32 cellular contexts compared by ENCODE assay signal in the genomic region with DNA sequence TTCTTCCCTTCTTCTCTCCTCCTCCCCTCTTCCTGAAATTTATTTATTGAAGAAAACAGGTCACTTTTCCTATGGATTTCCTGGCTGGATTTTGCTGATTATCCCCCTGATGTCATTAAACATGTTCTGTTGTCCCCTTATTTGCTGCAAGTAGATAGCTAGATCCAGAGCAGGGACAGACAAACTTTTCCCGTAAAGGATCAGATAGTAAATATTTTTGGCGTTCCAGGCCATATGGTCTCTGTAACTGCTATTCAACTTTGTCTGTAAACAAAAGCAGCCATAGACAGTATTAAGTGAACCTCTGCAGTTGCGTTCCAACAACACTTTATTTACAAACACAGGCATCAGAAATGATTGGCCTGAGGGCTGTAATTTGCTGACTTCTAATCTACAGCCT.
"Had no signal": no experiment of that assay in that cellular context is flagged by ENCODE, and none has a peak within 500 bp of the region (broad histone marks: within the 10 kb centered on the region; RNA-seq: fewer than 3 reads in every experiment).

No MANE protein-coding gene starts in this region.

- H3K4me3 ChIP-seq: adrenal gland, body of pancreas, esophagus muscularis mucosa, gastroesophageal sphincter, heart right ventricle had no signal

- H3K36me3 Mint-ChIP-seq: activated CD4-positive, alpha-beta memory T cell treated with anti-CD3 and anti-CD28 coated beads for 36 hours; activated CD8-positive, alpha-beta memory T cell treated with anti-CD3 and anti-CD28 coated beads, Interleukin-2, amount 10 ng/mL, durations not matched to agents 7 days and 5 days; activated naive CD4-positive, alpha-beta T cell treated with anti-CD3 and anti-CD28 coated beads, Interleukin-2, amount 50 U/mL, for 24 hours; activated naive CD8-positive, alpha-beta T cell treated with anti-CD3 and anti-CD28 coated beads for 36 hours had no signal

- H3K9me3 ChIP-seq: adrenal gland, body of pancreas, esophagus muscularis mucosa, gastroesophageal sphincter, heart right ventricle had no signal

- H3K27ac ChIP-seq: adrenal gland, body of pancreas, esophagus muscularis mucosa, gastroesophageal sphincter, heart right ventricle had no signal

- H3K4me3 Mint-ChIP-seq: activated CD4-positive, alpha-beta memory T cell treated with anti-CD3 and anti-CD28 coated beads for 36 hours; activated CD4-positive, alpha-beta T cell treated with anti-CD3 and anti-CD28 coated beads for 36 hours; activated CD4-positive, alpha-beta T cell treated with anti-CD3 and anti-CD28 coated beads, Interleukin-2, amount 10 ng/mL, durations not matched to agents 24 days and 14 days; activated CD8-positive, alpha-beta memory T cell treated with anti-CD3 and anti-CD28 coated beads, Interleukin-2, amount 10 ng/mL, durations not matched to agents 7 days and 5 days; activated CD8-positive, alpha-beta T cell treated with anti-CD3 and anti-CD28 coated beads, Interleukin-2, amount 10 ng/mL, durations not matched to agents 7 days and 5 days; activated naive CD4-positive, alpha-beta T cell treated with anti-CD3 and anti-CD28 coated beads for 36 hours; activated naive CD4-positive, alpha-beta T cell treated with anti-CD3 and anti-CD28 coated beads, Interleukin-2, amount 50 U/mL, for 24 hours; activated naive CD8-positive, alpha-beta T cell treated with anti-CD3 and anti-CD28 coated beads for 36 hours; activated naive CD8-positive, alpha-beta T cell treated with anti-CD3 and anti-CD28 coated beads, Interleukin-2, amount 50 U/mL, for 24 hours; activated T-helper 1 cell treated with anti-CD3 and anti-CD28 coated beads, Interleukin-12 subunit alpha, Interleukin-12 subunit beta, Interleukin-2, Interleukin-4 antibody, amounts not matched to agents 30 ng/mL and 10 ng/mL and 1 ng/mL, durations not matched to agents 14 hours and 24 hours and 36 hours; effector memory CD8-positive, alpha-beta T cell had no signal

- H3K4me1 ChIP-seq: adrenal gland, body of pancreas, esophagus muscularis mucosa, gastroesophageal sphincter, heart right ventricle had no signal

- DNase-seq: activated CD4-positive, alpha-beta memory T cell treated with anti-CD3 and anti-CD28 coated beads for 36 hours; activated CD4-positive, alpha-beta T cell treated with anti-CD3 and anti-CD28 coated beads for 36 hours; activated CD4-positive, alpha-beta T cell treated with anti-CD3 and anti-CD28 coated beads, Interleukin-2, amount 10 ng/mL, durations not matched to agents 24 days and 14 days; activated CD4-positive, CD25-positive, alpha-beta regulatory T cell; activated CD4-positive, CD25-positive, alpha-beta regulatory T cell treated with anti-CD3 and anti-CD28 coated beads, Interleukin-2, amount 50 U/mL, for 72 hours; activated CD8-positive, alpha-beta memory T cell treated with anti-CD3 and anti-CD28 coated beads, Interleukin-2, amount 10 ng/mL, durations not matched to agents 7 days and 5 days; activated CD8-positive, alpha-beta memory T cell treated with anti-CD3 and anti-CD28 coated beads, Interleukin-2, amount 50 U/mL, for 4 hours; activated CD8-positive, alpha-beta T cell treated with anti-CD3 and anti-CD28 coated beads, Interleukin-2, amount 10 ng/mL, durations not matched to agents 7 days and 5 days; activated effector memory CD4-positive, alpha-beta T cell treated with anti-CD3 and anti-CD28 coated beads, Interleukin-2, amount 50 U/mL, for 16 hours; activated naive CD4-positive, alpha-beta T cell treated with anti-CD3 and anti-CD28 coated beads for 36 hours; activated naive CD8-positive, alpha-beta T cell treated with anti-CD3 and anti-CD28 coated beads for 36 hours; activated naive CD8-positive, alpha-beta T cell treated with anti-CD3 and anti-CD28 coated beads, Interleukin-2, amount 50 U/mL, for 24 hours; activated T-cell treated with anti-CD3 and anti-CD28 coated beads, Interleukin-2, amount 50 U/mL, for 1 hour; activated T-cell treated with anti-CD3 and anti-CD28 coated beads, Interleukin-2, amount 50 U/mL, for 48 hours; adrenal gland; amygdala; aorta; body of pancreas; caudate nucleus; cortex of kidney; dermis blood vessel endothelial cell; effector CD4-positive, alpha-beta T cell; effector memory CD8-positive, alpha-beta T cell; erythroblast; foreskin melanocyte; heart right ventricle; T-helper 2 cell had no signal

- H3K36me3 ChIP-seq: adrenal gland, esophagus muscularis mucosa, gastroesophageal sphincter, heart right ventricle had no signal

- H3K4me1 Mint-ChIP-seq: activated CD4-positive, alpha-beta T cell treated with anti-CD3 and anti-CD28 coated beads for 36 hours; activated CD4-positive, alpha-beta T cell treated with anti-CD3 and anti-CD28 coated beads, Interleukin-2, amount 10 ng/mL, durations not matched to agents 24 days and 14 days; activated CD8-positive, alpha-beta memory T cell treated with anti-CD3 and anti-CD28 coated beads, Interleukin-2, amount 10 ng/mL, durations not matched to agents 7 days and 5 days; activated naive CD4-positive, alpha-beta T cell treated with anti-CD3 and anti-CD28 coated beads, Interleukin-2, amount 50 U/mL, for 24 hours; activated naive CD8-positive, alpha-beta T cell treated with anti-CD3 and anti-CD28 coated beads for 36 hours; activated naive CD8-positive, alpha-beta T cell treated with anti-CD3 and anti-CD28 coated beads, Interleukin-2, amount 50 U/mL, for 24 hours had no signal

- H3K9me3 Mint-ChIP-seq: activated CD4-positive, alpha-beta memory T cell treated with anti-CD3 and anti-CD28 coated beads for 36 hours; activated CD4-positive, alpha-beta T cell treated with anti-CD3 and anti-CD28 coated beads, Interleukin-2, amount 10 ng/mL, durations not matched to agents 24 days and 14 days; activated naive CD4-positive, alpha-beta T cell treated with anti-CD3 and anti-CD28 coated beads for 36 hours; activated naive CD4-positive, alpha-beta T cell treated with anti-CD3 and anti-CD28 coated beads, Interleukin-2, amount 50 U/mL, for 24 hours; activated naive CD8-positive, alpha-beta T cell treated with anti-CD3 and anti-CD28 coated beads for 36 hours; activated naive CD8-positive, alpha-beta T cell treated with anti-CD3 and anti-CD28 coated beads, Interleukin-2, amount 50 U/mL, for 24 hours; activated T-helper 1 cell treated with anti-CD3 and anti-CD28 coated beads, Interleukin-12 subunit alpha, Interleukin-12 subunit beta, Interleukin-2, Interleukin-4 antibody, amounts not matched to agents 30 ng/mL and 10 ng/mL and 1 ng/mL, durations not matched to agents 14 hours and 24 hours and 36 hours; activated T-helper 2 cell treated with anti-CD3 and anti-CD28 coated beads, Interferon-gamma antibody, Interleukin-2, Interleukin-4, amounts not matched to agents 10 μg/mL and 5 μg/mL and 100 μg/mL, durations not matched to agents 14 hours and 24 hours and 36 hours; effector memory CD8-positive, alpha-beta T cell had no signal

- ATAC-seq: activated CD4-positive, alpha-beta T cell treated with anti-CD3 and anti-CD28 coated beads for 36 hours; activated CD8-positive, alpha-beta memory T cell treated with anti-CD3 and anti-CD28 coated beads, Interleukin-2, amount 10 ng/mL, durations not matched to agents 7 days and 5 days; activated CD8-positive, alpha-beta T cell treated with anti-CD3 and anti-CD28 coated beads, Interleukin-2, amount 10 ng/mL, durations not matched to agents 7 days and 5 days; activated naive CD8-positive, alpha-beta T cell treated with anti-CD3 and anti-CD28 coated beads, Interleukin-2, amount 50 U/mL, for 24 hours; body of pancreas; effector memory CD8-positive, alpha-beta T cell; gastroesophageal sphincter; heart right ventricle had no signal

- H3K27me3 Mint-ChIP-seq: activated CD4-positive, alpha-beta memory T cell treated with anti-CD3 and anti-CD28 coated beads for 36 hours; activated CD4-positive, alpha-beta T cell treated with anti-CD3 and anti-CD28 coated beads, Interleukin-2, amount 10 ng/mL, durations not matched to agents 24 days and 14 days; activated naive CD4-positive, alpha-beta T cell treated with anti-CD3 and anti-CD28 coated beads, Interleukin-2, amount 50 U/mL, for 24 hours; activated naive CD8-positive, alpha-beta T cell treated with anti-CD3 and anti-CD28 coated beads for 36 hours; activated naive CD8-positive, alpha-beta T cell treated with anti-CD3 and anti-CD28 coated beads, Interleukin-2, amount 50 U/mL, for 24 hours had no signal

- H3K27me3 ChIP-seq: adrenal gland, body of pancreas, esophagus muscularis mucosa, gastroesophageal sphincter, heart right ventricle had no signal

- H3K27ac Mint-ChIP-seq: activated CD4-positive, alpha-beta memory T cell treated with anti-CD3 and anti-CD28 coated beads for 36 hours; activated CD4-positive, alpha-beta T cell treated with anti-CD3 and anti-CD28 coated beads for 36 hours; activated CD4-positive, alpha-beta T cell treated with anti-CD3 and anti-CD28 coated beads, Interleukin-2, amount 10 ng/mL, durations not matched to agents 24 days and 14 days; activated CD8-positive, alpha-beta memory T cell treated with anti-CD3 and anti-CD28 coated beads, Interleukin-2, amount 10 ng/mL, durations not matched to agents 7 days and 5 days; activated CD8-positive, alpha-beta T cell treated with anti-CD3 and anti-CD28 coated beads, Interleukin-2, amount 10 ng/mL, durations not matched to agents 7 days and 5 days; activated naive CD4-positive, alpha-beta T cell treated with anti-CD3 and anti-CD28 coated beads for 36 hours; activated naive CD4-positive, alpha-beta T cell treated with anti-CD3 and anti-CD28 coated beads, Interleukin-2, amount 50 U/mL, for 24 hours; activated naive CD8-positive, alpha-beta T cell treated with anti-CD3 and anti-CD28 coated beads for 36 hours; activated naive CD8-positive, alpha-beta T cell treated with anti-CD3 and anti-CD28 coated beads, Interleukin-2, amount 50 U/mL, for 24 hours; activated T-helper 1 cell treated with anti-CD3 and anti-CD28 coated beads, Interleukin-12 subunit alpha, Interleukin-12 subunit beta, Interleukin-2, Interleukin-4 antibody, amounts not matched to agents 30 ng/mL and 10 ng/mL and 1 ng/mL, durations not matched to agents 14 hours and 24 hours and 36 hours; activated T-helper 2 cell treated with anti-CD3 and anti-CD28 coated beads, Interferon-gamma antibody, Interleukin-2, Interleukin-4, amounts not matched to agents 10 μg/mL and 5 μg/mL and 100 μg/mL, durations not matched to agents 14 hours and 24 hours and 36 hours; effector memory CD8-positive, alpha-beta T cell had no signal
